Comparison of ENCODE assay signal across 24 cellular contexts in genomic region chr17:49692751-49693150, GRCh38. TPM values are rescaled to one million over a fixed set of nuclear protein-coding genes. Genes with fewer than 3 reads are reported as not detected.
A peak's percentile ranks its signal among the peaks of the same experiment; 100 is the strongest.
DNase-seq lines count a peak whose midpoint lies in the region; ATAC-seq, FAIRE-seq and TF ChIP-seq lines count a peak whose summit lies in the region.
"Had no signal": no experiment of that assay in that cellular context is flagged by ENCODE, and none has a peak within 500 bp of the region (broad histone marks: within the 10 kb centered on the region; RNA-seq: fewer than 3 reads in every experiment).

No MANE protein-coding gene starts in this region.

- H3K9me3 ChIP-seq in HepG2 (ENCODE audit: low read length): no peaks in the 10 kb centered on the region
- no peaks in the 10 kb centered on the region for H3K9me3 ChIP-seq in right lobe of liver
- H3K9me3 ChIP-seq in endothelial cell of umbilical vein (replicated peaks; ENCODE audit: control insufficient read depth, insufficient read depth, low read length): no peaks in the 10 kb centered on the region
- no peaks in the 10 kb centered on the region for H3K9me3 ChIP-seq in osteoblast (ENCODE audit: low read depth, low read length)
- H3K9me3 ChIP-seq in aorta (ENCODE audit: control insufficient read depth, low read length): no peaks in the 10 kb centered on the region

- dilution Hi-C loops in endothelial cell of umbilical vein (cut with MboI; ENCODE audit: extremely low pct_ligation_motif_present, low sequenced_read_pairs): no loop called here

- H3K4me2 ChIP-seq in HepG2 (ENCODE audit: low read depth, low read length): no peak overlapping the region
- no peak overlapping the region for H3K4me2 ChIP-seq in endothelial cell of umbilical vein (ENCODE audit: insufficient read depth, low read length)
- no peak overlapping the region for H3K4me2 ChIP-seq in osteoblast (ENCODE audit: insufficient read depth, low read length)

- ATAC-seq in HepG2 (no peak), right lobe of liver (no peak), aorta (ENCODE audit: low FRiP score) (no peak), GM21619 (IDR thresholded peaks at IDR 0.05; ENCODE audit: unreplicated experiment) (no peak)
- ATAC-seq: foreskin keratinocyte, SK-N-SH treated with all-trans-retinoic acid at 6 μM for 48 hours had no signal

- POLR2A ChIA-PET in HepG2 (lab: Yijun Ruan, JAX): no interaction called here
- POLR2A ChIA-PET in endothelial cell of umbilical vein (lab: Charles Lee): no interaction called here

- H4K20me1 ChIP-seq in HepG2 (ENCODE audit: insufficient read depth, low read length) (no peaks in the 10 kb centered on the region), endothelial cell of umbilical vein (replicated peaks; ENCODE audit: control insufficient read depth, extremely low read depth, insufficient read depth, low read length) (no peaks in the 10 kb centered on the region), osteoblast (ENCODE audit: insufficient read depth, low read length) (no peaks in the 10 kb centered on the region)

- no peaks in the 10 kb centered on the region for H3K9me1 ChIP-seq in endothelial cell of umbilical vein (replicated peaks; ENCODE audit: control insufficient read depth, extremely low read depth, insufficient read depth, low read length)

- H3K4me1 ChIP-seq in HepG2 (ENCODE audit: insufficient read depth, low read length) (peaks cover 48% of the 10 kb centered on the region), right lobe of liver (peaks cover 0 to 1% (median 0%) of the 10 kb centered on the region in 4 donors), endothelial cell of umbilical vein (ENCODE audit: control insufficient read depth, extremely low read depth, insufficient read depth, low read length) (peaks cover 34% of the 10 kb centered on the region), osteoblast (ENCODE audit: insufficient read depth, low read length) (peaks cover 37% of the 10 kb centered on the region), aorta (ENCODE audit: control insufficient read depth in 1 of 2, insufficient read depth in 2 of 2, low read length in 2 of 2) (peaks cover 0 to 3% of the 10 kb centered on the region in 2 donors)
- H3K4me1 ChIP-seq: foreskin keratinocyte had no signal

- no peaks in the 10 kb centered on the region for H3K79me2 ChIP-seq in HepG2 (ENCODE audit: insufficient read depth, low read length)
- H3K79me2 ChIP-seq in endothelial cell of umbilical vein (ENCODE audit: control insufficient read depth, insufficient read depth, low read length): no peaks in the 10 kb centered on the region
- no peaks in the 10 kb centered on the region for H3K79me2 ChIP-seq in osteoblast (ENCODE audit: insufficient read depth, low read length)

- intact Hi-C loops in HepG2 (cut with micrococcal nuclease; ENCODE audit: unreplicated experiment) (no loop called here), right lobe of liver (cut with DNase I) (no loop called here), endothelial cell of umbilical vein (cut with micrococcal nuclease) (no loop called here), aorta (cut with DNase I) (loop anchor here (5.0 to 10.0 kb wide), 2 partner anchors 50 to 302 kb away; partner anchors contain the start of gene DLX3 (in 1 of the 2))

- CTCF ChIA-PET in HepG2 (lab: Yijun Ruan, JAX; ENCODE audit: low intra/inter-chr PET ratio, low total read pairs): interaction anchor here (6.6 kb wide), 1 partner anchor 123 kb away, joined by 210 read pairs; no protein-coding TSS in a partner anchor
- CTCF ChIA-PET in endothelial cell of umbilical vein (lab: Charles Lee): interaction anchor here (24.3 kb wide), 1 partner anchor 122 kb away, joined by 786 read pairs; the partner anchor contains the start of gene NXPH3

- BruUV-seq in HepG2 (replicated peaks; lab: Mats Ljungman, UMichigan) (no TSS peak), endothelial cell of umbilical vein (replicated peaks; lab: Mats Ljungman, UMichigan) (no TSS peak)

- H3K4me3 ChIP-seq in HepG2 (replicated peaks in 1 of 3; ENCODE audit: insufficient read depth in 1 of 3, low read depth in 2 of 3, low read length in 3 of 3) (no peak overlapping the region), right lobe of liver (no peak overlapping the region), endothelial cell of umbilical vein (replicated peaks in 1 of 3; ENCODE audit: insufficient read depth in 1 of 3, low read depth in 1 of 3, low read length in 3 of 3) (no peak overlapping the region), osteoblast (ENCODE audit: insufficient read depth, low read length) (no peak overlapping the region), aorta (ENCODE audit: low read length in 2 of 2) (no peak overlapping the region)

- TF ChIP-seq POLR2A in HepG2 (IDR thresholded peaks at IDR 0.05; ENCODE audit: insufficient read depth in 1 of 2, low read depth in 2 of 2, low read length in 2 of 2): no peak
- TF ChIP-seq POLR2A in right lobe of liver (IDR thresholded peaks at IDR 0.05): no peak
- TF ChIP-seq POLR2A in endothelial cell of umbilical vein (IDR thresholded peaks at IDR 0.05; ENCODE audit: low read depth, low read length): no peak

- no peak overlapping the region for H3K27ac ChIP-seq in HepG2 (ENCODE audit: extremely low read length, insufficient read depth, low read length)
- H3K27ac ChIP-seq in right lobe of liver: no peak overlapping the region
- no peak overlapping the region for H3K27ac ChIP-seq in endothelial cell of umbilical vein (ENCODE audit: insufficient read depth, low read depth, low read length)
- peak overlapping the region; percentile 47 for H3K27ac ChIP-seq in osteoblast (ENCODE audit: low read depth, low read length)
- H3K27ac ChIP-seq in aorta (ENCODE audit: low read depth in 1 of 2, low read length in 2 of 2): peak overlapping the region; percentile 68 to 98
- H3K27ac ChIP-seq: brain microvascular endothelial cell, C4-2B, foreskin keratinocyte, RWPE1, WERI-Rb-1 had no signal

- FAIRE-seq in HepG2 (lab: Jason Lieb, UNC) (no peak), endothelial cell of umbilical vein (lab: Jason Lieb, UNC) (no peak)

- H3K9ac ChIP-seq in HepG2 (ENCODE audit: insufficient read depth, low read depth, low read length): no peak overlapping the region
- H3K9ac ChIP-seq in endothelial cell of umbilical vein (replicated peaks; ENCODE audit: extremely low read depth, insufficient read depth, low read length): no peak overlapping the region

- TF ChIP-seq CTCF in HepG2 (CRISPR knock-in tag; IDR thresholded peaks at IDR 0.05): no peak
- TF ChIP-seq CTCF in right lobe of liver (IDR thresholded peaks at IDR 0.05): no peak
- TF ChIP-seq CTCF in endothelial cell of umbilical vein (IDR thresholded peaks at IDR 0.05; ENCODE audit: extremely low read depth in 1 of 2, insufficient read depth in 1 of 2, low read depth in 1 of 2, low read length in 2 of 2): no peak
- TF ChIP-seq CTCF in osteoblast (IDR thresholded peaks at IDR 0.05; ENCODE audit: extremely low read depth, low read depth, low read length): no peak

- WGBS in HepG2 (ENCODE audit: low lambda C conversion rate): 44% methylated on average over 4 of the region's 4 CpGs
- 76% methylated on average over 4 of the region's 4 CpGs for WGBS in right lobe of liver (ENCODE audit: insufficient coverage, low coverage, low lambda C conversion rate, missing lambda C conversion rate)
- WGBS in aorta, 2 donors: 68 to 69% methylated on average over 4 of the region's 4 CpGs

- H3K27me3 ChIP-seq in HepG2 (ENCODE audit: control insufficient read depth in 1 of 2, insufficient read depth in 2 of 2, low read length in 2 of 2) (peaks cover 0 to 17% of the 10 kb centered on the region in 2 experiments; a peak in 2 of 5 replicates), right lobe of liver (peaks cover 0 to 3% of the 10 kb centered on the region in 2 donors), endothelial cell of umbilical vein (ENCODE audit: control insufficient read depth in 2 of 2, insufficient read depth in 2 of 2, low read length in 2 of 2) (no peaks in the 10 kb centered on the region), osteoblast (ENCODE audit: insufficient read depth, low read length) (no peaks in the 10 kb centered on the region), aorta (ENCODE audit: control insufficient read depth in 1 of 2, insufficient read depth in 2 of 2, low read length in 1 of 2) (no peaks in the 10 kb centered on the region)
- H3K27me3 ChIP-seq: brain microvascular endothelial cell, foreskin keratinocyte had no signal

- no peak for TF ChIP-seq EP300 in HepG2 (IDR thresholded peaks at IDR 0.05; ENCODE audit: low read depth in 2 of 2, low read length in 2 of 2)
- TF ChIP-seq EP300 in HepG2 (CRISPR knock-in tag; IDR thresholded peaks at IDR 0.05; ENCODE audit: borderline replicate concordance): no peak

- H2AFZ ChIP-seq in HepG2 (ENCODE audit: low read length) (no peak overlapping the region), endothelial cell of umbilical vein (ENCODE audit: low read depth, low read length) (peak overlapping the region; percentile 41), osteoblast (ENCODE audit: low read length) (peak overlapping the region; percentile 39)

- in situ Hi-C loops in HepG2 (cut with HindIII; ENCODE audit: extremely low pct_ligation_motif_present, low pct_unique_long_range_greater_than_20kb): no loop called here

- no peak for TF ChIP-seq RAD21 in HepG2 (CRISPR knock-in tag; IDR thresholded peaks at IDR 0.05)

- H3K36me3 ChIP-seq in HepG2 (replicated peaks in 1 of 2; ENCODE audit: control insufficient read depth in 1 of 2, insufficient read depth in 2 of 2, low read length in 2 of 2) (no peaks in the 10 kb centered on the region), right lobe of liver (no peaks in the 10 kb centered on the region), endothelial cell of umbilical vein (ENCODE audit: control insufficient read depth in 2 of 2, extremely low read depth in 1 of 2, insufficient read depth in 2 of 2, low read length in 2 of 2) (no peaks in the 10 kb centered on the region), osteoblast (ENCODE audit: insufficient read depth, low read length) (no peaks in the 10 kb centered on the region), aorta (ENCODE audit: control insufficient read depth in 1 of 2, insufficient read depth in 2 of 2, low read length in 1 of 2) (no peaks in the 10 kb centered on the region)
- H3K36me3 ChIP-seq: brain microvascular endothelial cell, WERI-Rb-1 had no signal

- DNase-seq in HepG2 (ENCODE audit: low spot score) (no peak), right lobe of liver (no peak), endothelial cell of umbilical vein (ENCODE audit: low read depth, low spot score) (no peak), osteoblast (ENCODE audit: insufficient read length, low spot score, missing footprints) (no peak), aorta (no peak), T1000 (lab: John Stamatoyannopoulos, UW) (no peak), NCI-H2107 treated with DMSO at 0.1 percent for 48 hours (lab: John Stamatoyannopoulos, UW; ENCODE audit: unreplicated experiment) (no peak)
- DNase-seq: activated CD4-positive, alpha-beta T cell treated with anti-CD3 and anti-CD28 coated beads, Interleukin-2, amount 10 ng/mL, durations not matched to agents 7 days and 5 days; brain microvascular endothelial cell; cortex of kidney; foreskin keratinocyte; H9; hippocampal formation; KG1; MV-4-11; NCI-H1930; NCI-H2227 treated with DMSO at 0.1 percent for 48 hours; NCI-H774; retina; WERI-Rb-1 had no signal

RNA-seq across cellular contexts. Expression of gene SPOP, which starts 14.9 kb away (rescaled TPM):
- total RNA-seq in HepG2 (2016; rRNA removed; fragmentation: Illumina TruSeq; extraction: Trizol) (60.8 and 79.4 TPM in 2 replicates), right lobe of liver (10 to 100 TPM; 26.9 to 41.0 (median 34.1) TPM), endothelial cell of umbilical vein (61.0 and 61.9 TPM in 2 replicates), osteoblast (55.7 and 61.6 TPM in 2 replicates), aorta (100 to 1,000 TPM; 117 to 289 TPM)
- 19.9 and 21.7 TPM in 2 replicates for total RNA-seq in HepG2 (2016; cell fraction: cytosol; rRNA removed; fragmentation: Illumina TruSeq; extraction: Trizol; ENCODE audit: low read depth)
- total RNA-seq in HepG2 (2016; cell fraction: insoluble cytoplasmic fraction; rRNA removed; fragmentation: Illumina TruSeq; extraction: Trizol): 63.3 and 71.0 TPM in 2 replicates
- total RNA-seq in HepG2 (2016; cell fraction: membrane; rRNA removed; fragmentation: Illumina TruSeq; extraction: Trizol): 43.8 and 45.3 TPM in 2 replicates
- total RNA-seq in HepG2 (2016; cell fraction: nucleus; rRNA removed; fragmentation: Illumina TruSeq; extraction: Trizol): 46.2 and 51.9 TPM in 2 replicates
- polyA plus RNA-seq in HepG2 (2011; rRNA removed) (52.8 and 53.9 TPM in 2 replicates), endothelial cell of umbilical vein (46.9 and 55.5 TPM in 2 replicates), aorta (10 to 100 TPM; 54.5 to 56.5 TPM)
- 26.8 and 29.2 TPM in 2 replicates for polyA plus RNA-seq in HepG2 (2011; cell fraction: cytosol; rRNA removed)
- polyA plus RNA-seq in HepG2 (2011; cell fraction: nucleus; rRNA removed): 30.1 and 34.8 TPM in 2 replicates
- polyA plus RNA-seq in HepG2 (2012): 43.7 and 44.1 TPM in 2 replicates
- 9.7 and 11.5 TPM in 2 replicates for polyA plus RNA-seq in HepG2 (2016; cell fraction: cytosol; fragmentation: Illumina TruSeq; extraction: Trizol; ENCODE audit: low read depth)
- 61.1 and 61.7 TPM in 2 replicates for polyA plus RNA-seq in HepG2 (2016; cell fraction: insoluble cytoplasmic fraction; fragmentation: Illumina TruSeq; extraction: Trizol; ENCODE audit: low read depth)
- polyA plus RNA-seq in HepG2 (2016; cell fraction: membrane; fragmentation: Illumina TruSeq; extraction: Trizol; ENCODE audit: low read depth): 21.7 and 24.5 TPM in 2 replicates
- 48.8 and 52.8 TPM in 2 replicates for polyA plus RNA-seq in HepG2 (2016; cell fraction: nucleus; fragmentation: Illumina TruSeq; extraction: Trizol; ENCODE audit: insufficient read depth, low read depth)
- 81.2 and 98.5 TPM in 2 replicates for polyA minus RNA-seq in HepG2 (2011; rRNA and poly(A)+ RNA removed; ENCODE audit: low replicate concordance)
- polyA minus RNA-seq in HepG2 (2011; cell fraction: cytosol; rRNA and poly(A)+ RNA removed): 39.3 and 41.6 TPM in 2 replicates
- polyA minus RNA-seq in HepG2 (2011; cell fraction: nucleus; rRNA and poly(A)+ RNA removed): 61.2 and 77.8 TPM in 2 replicates
- 42.6 and 43.6 TPM in 2 replicates for polyA plus RNA-seq in endothelial cell of umbilical vein (2011; cell fraction: cytosol; rRNA removed)
- polyA plus RNA-seq in endothelial cell of umbilical vein (2011; cell fraction: nucleus; rRNA removed): 85.1 and 105 TPM in 2 replicates
- polyA plus RNA-seq in endothelial cell of umbilical vein (2012): 45.0 and 51.7 TPM in 2 replicates
- 91.0 and 97.0 TPM in 2 replicates for polyA minus RNA-seq in endothelial cell of umbilical vein
- 45.3 TPM for polyA minus RNA-seq in endothelial cell of umbilical vein (2011; cell fraction: cytosol; rRNA and poly(A)+ RNA removed)
- polyA minus RNA-seq in endothelial cell of umbilical vein (2011; cell fraction: nucleus; rRNA and poly(A)+ RNA removed): 58.0 and 66.0 TPM in 2 replicates

RNA-seq across cellular contexts. Expression of gene SLC35B1, which starts 15.0 kb away (rescaled TPM):
- 67.0 and 113 TPM in 2 replicates for total RNA-seq in HepG2 (2016; rRNA removed; fragmentation: Illumina TruSeq; extraction: Trizol)
- 128 and 146 TPM in 2 replicates for total RNA-seq in HepG2 (2016; cell fraction: cytosol; rRNA removed; fragmentation: Illumina TruSeq; extraction: Trizol; ENCODE audit: low read depth)
- 68.0 and 117 TPM in 2 replicates for total RNA-seq in HepG2 (2016; cell fraction: insoluble cytoplasmic fraction; rRNA removed; fragmentation: Illumina TruSeq; extraction: Trizol)
- total RNA-seq in HepG2 (2016; cell fraction: membrane; rRNA removed; fragmentation: Illumina TruSeq; extraction: Trizol): 115 and 123 TPM in 2 replicates
- total RNA-seq in HepG2 (2016; cell fraction: nucleus; rRNA removed; fragmentation: Illumina TruSeq; extraction: Trizol): 105 and 117 TPM in 2 replicates
- 83.6 and 99.6 TPM in 2 replicates for polyA plus RNA-seq in HepG2 (2011; rRNA removed)
- polyA plus RNA-seq in HepG2 (2011; cell fraction: cytosol; rRNA removed): 70.6 and 97.9 TPM in 2 replicates
- polyA plus RNA-seq in HepG2 (2011; cell fraction: nucleus; rRNA removed): 79.1 and 84.2 TPM in 2 replicates
- 60.8 and 61.5 TPM in 2 replicates for polyA plus RNA-seq in HepG2 (2012)
- 123 and 149 TPM in 2 replicates for polyA plus RNA-seq in HepG2 (2016; cell fraction: cytosol; fragmentation: Illumina TruSeq; extraction: Trizol; ENCODE audit: low read depth)
- polyA plus RNA-seq in HepG2 (2016; cell fraction: insoluble cytoplasmic fraction; fragmentation: Illumina TruSeq; extraction: Trizol; ENCODE audit: low read depth): 70.3 and 81.2 TPM in 2 replicates
- 114 and 119 TPM in 2 replicates for polyA plus RNA-seq in HepG2 (2016; cell fraction: membrane; fragmentation: Illumina TruSeq; extraction: Trizol; ENCODE audit: low read depth)
- 186 and 193 TPM in 2 replicates for polyA plus RNA-seq in HepG2 (2016; cell fraction: nucleus; fragmentation: Illumina TruSeq; extraction: Trizol; ENCODE audit: insufficient read depth, low read depth)
- 81.3 and 114 TPM in 2 replicates for polyA minus RNA-seq in HepG2 (2011; rRNA and poly(A)+ RNA removed; ENCODE audit: low replicate concordance)
- 27.6 and 41.2 TPM in 2 replicates for polyA minus RNA-seq in HepG2 (2011; cell fraction: cytosol; rRNA and poly(A)+ RNA removed)
- 67.3 and 71.3 TPM in 2 replicates for polyA minus RNA-seq in HepG2 (2011; cell fraction: nucleus; rRNA and poly(A)+ RNA removed)
- total RNA-seq in right lobe of liver: 10 to 100 TPM; 31.7 to 80.0 (median 56.9) TPM
- 87.0 and 96.7 TPM in 2 replicates for total RNA-seq in endothelial cell of umbilical vein
- 138 and 142 TPM in 2 replicates for polyA plus RNA-seq in endothelial cell of umbilical vein
- 119 and 127 TPM in 2 replicates for polyA plus RNA-seq in endothelial cell of umbilical vein (2011; cell fraction: cytosol; rRNA removed)
- polyA plus RNA-seq in endothelial cell of umbilical vein (2011; cell fraction: nucleus; rRNA removed): 122 and 125 TPM in 2 replicates
- 79.0 and 87.8 TPM in 2 replicates for polyA plus RNA-seq in endothelial cell of umbilical vein (2012)
- 152 and 154 TPM in 2 replicates for polyA minus RNA-seq in endothelial cell of umbilical vein
- polyA minus RNA-seq in endothelial cell of umbilical vein (2011; cell fraction: cytosol; rRNA and poly(A)+ RNA removed): 36.4 TPM
- polyA minus RNA-seq in endothelial cell of umbilical vein (2011; cell fraction: nucleus; rRNA and poly(A)+ RNA removed): 57.4 and 88.7 TPM in 2 replicates
- 43.6 and 48.1 TPM in 2 replicates for total RNA-seq in osteoblast
- total RNA-seq in aorta: 10 to 100 TPM; 31.5 to 43.7 TPM
- 10 to 100 TPM; 33.2 to 37.5 TPM for polyA plus RNA-seq in aorta

Comparison
In these comparisons a context has a peak if more than half of its experiments do, and no peak if none do; other contexts are left out.
1. H3K27ac ChIP-seq: peak in osteoblast (single experiment) and aorta (2 of 2); none in HepG2 (single experiment), right lobe of liver (0 of 3) and endothelial cell of umbilical vein (single experiment).
2. intact Hi-C loops: an anchor here in aorta (5.0 to 10.0 kb wide); none called in HepG2, right lobe of liver and endothelial cell of umbilical vein.